ENCODE assay signal across 8 cellular contexts in the genomic region with DNA sequence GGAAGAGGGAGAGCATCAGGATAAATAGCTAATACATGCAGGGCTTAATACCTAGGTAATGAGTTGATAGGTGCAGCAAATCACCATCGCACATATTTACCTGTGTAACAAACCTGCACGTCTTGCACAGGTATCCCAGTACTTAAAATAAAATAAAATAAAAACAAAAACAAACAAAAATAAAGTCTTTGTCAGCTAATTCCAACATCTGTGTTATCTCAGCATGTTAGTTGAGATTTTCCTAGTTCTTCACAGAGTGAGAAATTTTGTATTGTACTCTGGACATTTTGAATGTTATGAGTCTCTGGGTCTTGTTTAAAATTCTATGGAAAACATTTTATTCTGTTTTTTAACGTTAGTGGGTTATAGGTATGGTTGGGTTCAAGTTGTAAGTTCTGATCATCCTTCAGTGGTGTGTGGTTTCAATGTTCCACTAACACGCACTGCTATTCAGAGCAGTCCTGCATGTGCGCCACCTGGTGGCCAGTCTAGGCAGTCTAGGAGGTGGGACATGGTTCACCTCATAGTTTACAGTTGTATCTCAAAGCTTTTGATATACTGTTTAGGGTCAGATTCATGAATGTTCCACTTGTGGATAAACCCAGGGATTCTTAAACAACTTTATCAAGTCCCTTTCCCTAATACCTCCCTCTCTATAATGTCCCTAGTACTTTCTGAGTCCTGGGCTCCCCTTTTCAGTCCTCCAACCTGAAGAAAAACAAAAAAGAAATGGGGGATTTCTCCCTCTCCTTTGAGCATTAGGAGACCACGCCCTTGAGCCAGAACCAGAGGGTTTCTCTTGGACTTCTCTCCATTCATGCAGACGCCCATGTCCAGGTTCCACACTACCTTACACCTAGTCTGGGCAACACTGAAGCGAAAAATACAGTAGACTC.
A peak's percentile ranks its signal among the peaks of the same experiment; 100 is the strongest.
DNase-seq lines count a peak whose midpoint lies in the region; ATAC-seq and TF ChIP-seq lines count a peak whose summit lies in the region.

No MANE protein-coding gene starts in this region.

- no peaks in the 10 kb centered on the region for H3K36me3 ChIP-seq in BE2C
- no peaks in the 10 kb centered on the region for H3K36me3 ChIP-seq in lower lobe of right lung

- intact Hi-C loops in lower lobe of right lung (cut with DNase I), result no loop called here

- H3K4me1 ChIP-seq in BE2C (no peaks in the 10 kb centered on the region), lower lobe of right lung (no peaks in the 10 kb centered on the region)

- DNase-seq in BE2C, result peak; percentile 71
- DNase-seq in NCI-H446 treated with DMSO at 0.1 percent for 48 hours (lab: John Stamatoyannopoulos, UW), result peak; percentile 8
- DNase-seq in activated CD4-positive, alpha-beta T cell treated with anti-CD3 and anti-CD28 coated beads, Interleukin-2, amount 50 U/mL, for 1 hour, result peak; percentile 78
- DNase-seq in dermis blood vessel endothelial cell, result peak; percentile 87
- peak; percentile 85 for DNase-seq in lower lobe of right lung
- DNase-seq in stimulated activated CD8-positive, alpha-beta memory T cell treated with anti-CD3 and anti-CD28 coated beads, Interleukin-15, amount 100 ng/mL, for 1 hour (ENCODE audit: low read depth), result peak; percentile 77

- H3K27me3 ChIP-seq in BE2C, result no peaks in the 10 kb centered on the region
- H3K27me3 ChIP-seq in lower lobe of right lung (ENCODE audit: low read depth), result no peaks in the 10 kb centered on the region

- TF ChIP-seq CTCF in BE2C (IDR thresholded peaks at IDR 0.05; ENCODE audit: low read depth, low read length) (peak; percentile 83), lower lobe of right lung (IDR thresholded peaks at IDR 0.05) (peak; percentile 91)

- ATAC-seq in GM19043 (IDR thresholded peaks at IDR 0.05; ENCODE audit: low read depth, unreplicated experiment) (peak; percentile 98), HG03196 (IDR thresholded peaks at IDR 0.05; ENCODE audit: unreplicated experiment) (peak; percentile 78), lower lobe of right lung (peak; percentile 92 to 94)

- no peak overlapping the region for H3K27ac ChIP-seq in lower lobe of right lung

- H3K9me3 ChIP-seq in BE2C (no peaks in the 10 kb centered on the region), lower lobe of right lung (no peaks in the 10 kb centered on the region)

- H3K4me3 ChIP-seq in BE2C (ENCODE audit: low read depth, low read length) (no peak overlapping the region), lower lobe of right lung (no peak overlapping the region)

Comparison
In these comparisons a context has a peak if more than half of its experiments do, and no peak if none do; other contexts are left out.
1. DNase-seq: peak in every context shown above with its lines; median percentile 87 in dermis blood vessel endothelial cell; 85 in lower lobe of right lung; 78 in activated CD4-positive, alpha-beta T cell treated with anti-CD3 and anti-CD28 coated beads, Interleukin-2, amount 50 U/mL, for 1 hour; 77 in stimulated activated CD8-positive, alpha-beta memory T cell treated with anti-CD3 and anti-CD28 coated beads, Interleukin-15, amount 100 ng/mL, for 1 hour; 71 in BE2C; 8 in NCI-H446 treated with DMSO at 0.1 percent for 48 hours.